ENCODE assay signal across 15 cellular contexts in the genomic region with DNA sequence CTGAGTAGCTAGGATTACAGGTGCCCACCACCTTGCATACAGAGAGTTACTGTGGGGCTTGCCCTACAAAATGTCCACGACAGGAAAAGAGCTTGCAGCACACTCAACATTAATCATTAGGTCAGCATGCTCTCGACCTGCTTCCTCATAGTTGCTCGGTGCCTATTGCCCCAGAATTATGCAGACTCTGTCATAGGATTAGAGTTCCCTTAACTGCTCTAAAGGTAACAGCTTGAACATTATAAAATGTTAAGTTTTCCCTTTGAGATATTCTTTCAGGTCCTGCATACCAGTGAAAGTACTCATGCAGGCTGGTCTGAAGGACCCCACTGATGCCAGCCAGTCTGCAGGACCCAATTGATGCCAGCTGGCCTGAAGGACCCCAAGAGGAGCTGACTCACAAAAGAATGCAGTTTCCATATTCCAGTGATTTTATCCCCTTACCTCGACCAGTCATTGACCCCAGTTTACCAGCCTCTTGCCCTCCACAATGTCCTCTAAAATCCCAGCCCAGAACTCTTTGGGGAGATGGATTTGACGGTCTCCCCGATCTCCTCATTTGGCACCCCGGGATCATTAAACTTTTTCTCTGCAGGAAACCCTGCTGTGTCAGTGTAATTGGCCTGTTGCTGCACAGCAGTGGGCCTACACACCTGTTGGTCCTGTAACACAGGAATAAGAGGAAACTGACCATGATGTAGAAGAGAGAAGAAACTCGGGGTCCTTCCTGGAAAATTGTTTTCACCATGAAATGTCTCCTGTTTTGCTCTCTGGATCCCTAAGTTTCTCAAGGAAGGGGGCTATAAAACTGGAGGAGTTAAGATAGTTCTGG. TPM values are rescaled to one million over a fixed set of nuclear protein-coding genes. Genes with fewer than 3 reads are reported as not detected.
DNase-seq lines count a peak whose midpoint lies in the region; ATAC-seq, FAIRE-seq and TF ChIP-seq lines count a peak whose summit lies in the region.
"Had no signal": no experiment of that assay in that cellular context is flagged by ENCODE, and none has a peak within 500 bp of the region (broad histone marks: within the 10 kb centered on the region; RNA-seq: fewer than 3 reads in every experiment).

No MANE protein-coding gene starts in this region.

- TF ChIP-seq EP300 in K562 (IDR thresholded peaks at IDR 0.05; ENCODE audit: low read length): no peak

- CTCF ChIA-PET in K562 (lab: Yijun Ruan, JAX; ENCODE audit: low intra/inter-chr PET ratio): no interaction called here
- CTCF ChIA-PET in naive thymus-derived CD4-positive, alpha-beta T cell (lab: Charles Lee): interaction anchor here (1.1 kb wide), 1 partner anchor 13 kb away, joined by 4 read pairs; no protein-coding TSS in a partner anchor

- no peak overlapping the region for H3K27ac ChIP-seq in K562 (ENCODE audit: extremely low read depth, low read depth, low read length)
- peak overlapping the region; percentile 49 for H3K27ac ChIP-seq in naive thymus-derived CD4-positive, alpha-beta T cell (ENCODE audit: low read depth, low read length)

- no peak overlapping the region for H3K9ac ChIP-seq in K562 (ENCODE audit: insufficient read depth in 1 of 2, low read depth in 2 of 2, low read length in 2 of 2)

- H2AFZ ChIP-seq in K562 (ENCODE audit: low read depth, low read length): no peak overlapping the region

- peaks cover 19 to 30% of the 10 kb centered on the region in 2 experiments for H3K4me1 ChIP-seq in K562 (replicated peaks in 1 of 2; ENCODE audit: control insufficient read depth in 2 of 2, insufficient read depth in 2 of 2, low read length in 2 of 2)
- H3K4me1 ChIP-seq in naive thymus-derived CD4-positive, alpha-beta T cell (ENCODE audit: control insufficient read depth in 2 of 2, insufficient read depth in 2 of 2, low read length in 2 of 2): peaks cover 40 to 53% of the 10 kb centered on the region in 2 donors

- peaks cover 7% of the 10 kb centered on the region; the same call in 1 of the 3 replicates for H3K36me3 ChIP-seq in K562 (ENCODE audit: control insufficient read depth, insufficient read depth, low read length)
- peaks cover 0 to 46% (median 9%) of the 10 kb centered on the region in 3 experiments for H3K36me3 ChIP-seq in naive thymus-derived CD4-positive, alpha-beta T cell (ENCODE audit: control insufficient read depth in 2 of 3, insufficient read depth in 3 of 3, low read length in 3 of 3)

- no peak for TF ChIP-seq POLR2A in K562 (conservative IDR thresholded peaks at IDR 0.05)

- H3K4me3 ChIP-seq in K562: no peak overlapping the region
- H3K4me3 ChIP-seq in naive thymus-derived CD4-positive, alpha-beta T cell (ENCODE audit: low read length): no peak overlapping the region
- H3K4me3 ChIP-seq: smooth muscle cell had no signal

- POLR2A ChIA-PET in K562 (lab: Yijun Ruan, JAX): interaction anchor here (0.6 to 1.0 kb wide), 2 partner anchors 16 to 182 kb away, joined by 3 read pairs; no protein-coding TSS in a partner anchor
- POLR2A ChIA-PET in naive thymus-derived CD4-positive, alpha-beta T cell (lab: Charles Lee): interaction anchor here (0.6 to 1.9 kb wide), 5 partner anchors 9 to 428 kb away, joined by 3 to 7 read pairs (median 5); partner anchors contain the start of gene ICAM2

- no peaks in the 10 kb centered on the region for H4K20me1 ChIP-seq in K562 (replicated peaks; ENCODE audit: control insufficient read depth, insufficient read depth, low read length)

- H3K4me2 ChIP-seq in K562 (ENCODE audit: insufficient read depth, low read length): no peak overlapping the region
- H3K4me2 ChIP-seq: smooth muscle cell had no signal

- H3K27me3 ChIP-seq in K562 (ENCODE audit: control insufficient read depth in 2 of 2, insufficient read depth in 2 of 2, low read length in 2 of 2): no peaks in the 10 kb centered on the region
- no peaks in the 10 kb centered on the region for H3K27me3 ChIP-seq in naive thymus-derived CD4-positive, alpha-beta T cell (ENCODE audit: control insufficient read depth in 2 of 2, insufficient read depth in 2 of 2, low read length in 2 of 2)

- H3K9me1 ChIP-seq in K562 (ENCODE audit: control insufficient read depth, insufficient read depth, low read length): no peaks in the 10 kb centered on the region

- H3K4me1 Mint-ChIP-seq in naive thymus-derived CD4-positive, alpha-beta T cell: peaks cover 47 to 93% (median 80%) of the 10 kb centered on the region in 7 donors

- WGBS in K562 (ENCODE audit: insufficient coverage, low coverage, missing lambda C conversion rate): 24% methylated on average over 7 of the region's 8 CpGs

- H3K9me3 Mint-ChIP-seq in naive thymus-derived CD4-positive, alpha-beta T cell: peaks cover 0 to 3% (median 0%) of the 10 kb centered on the region in 11 donors
- H3K9me3 Mint-ChIP-seq: activated CD4-positive, alpha-beta T cell treated with anti-CD3 and anti-CD28 coated beads, Interleukin-2, amount 10 ng/mL, durations not matched to agents 24 days and 14 days had no signal

- H3K27me3 Mint-ChIP-seq in naive thymus-derived CD4-positive, alpha-beta T cell: no peaks in the 10 kb centered on the region
- H3K27me3 Mint-ChIP-seq: activated CD4-positive, alpha-beta T cell treated with anti-CD3 and anti-CD28 coated beads, Interleukin-2, amount 10 ng/mL, durations not matched to agents 24 days and 14 days had no signal

- no peaks in the 10 kb centered on the region for H3K9me3 ChIP-seq in K562 (replicated peaks; ENCODE audit: control insufficient read depth, insufficient read depth, low read depth, low read length)
- H3K9me3 ChIP-seq in naive thymus-derived CD4-positive, alpha-beta T cell (ENCODE audit: control insufficient read depth in 2 of 3, low read length in 3 of 3): no peaks in the 10 kb centered on the region

- no peak for TF ChIP-seq CTCF in K562 (IDR thresholded peaks at IDR 0.05 in 2 of 3, conservative IDR thresholded peaks at IDR 0.05 in 1 of 3; ENCODE audit: insufficient read depth in 2 of 3, low read depth in 1 of 3, low read length in 3 of 3)

- DNase-seq in CD1c-positive myeloid dendritic cell (ENCODE audit: extremely low spot score) (peak; percentile 68), HPDE6-E6E7 (ENCODE audit: extremely low spot score) (peak; percentile 47), K562 (ENCODE audit: extremely low read depth in 1 of 4, low spot score in 3 of 4) (no peak), Ammon's horn (ENCODE audit: low spot score) (no peak)
- DNase-seq in naive thymus-derived CD4-positive, alpha-beta T cell: no peak
- DNase-seq: activated CD4-positive, alpha-beta T cell treated with anti-CD3 and anti-CD28 coated beads, Interleukin-2, amount 10 ng/mL, durations not matched to agents 24 days and 14 days; DMS79; midbrain; NCI-H1694 treated with DMSO at 0.1 percent for 48 hours had no signal

- FAIRE-seq in K562 (lab: Jason Lieb, UNC): no peak

- in situ Hi-C loops in K562 (cut with MboI): no loop called here

- peaks cover 20% of the 10 kb centered on the region for H3K79me2 ChIP-seq in K562 (ENCODE audit: control insufficient read depth, insufficient read depth, low read length)

- no TSS peak for BruUV-seq in K562 (replicated peaks; lab: Mats Ljungman, UMichigan)

- H3K4me3 Mint-ChIP-seq in naive thymus-derived CD4-positive, alpha-beta T cell: peak overlapping the region in 9 of 10 donors; percentile 6 to 96 (median 51)
- H3K4me3 Mint-ChIP-seq: activated CD4-positive, alpha-beta T cell treated with anti-CD3 and anti-CD28 coated beads, Interleukin-2, amount 10 ng/mL, durations not matched to agents 24 days and 14 days had no signal

- peak overlapping the region in 8 of 9 donors; percentile 59 to 100 (median 86) for H3K27ac Mint-ChIP-seq in naive thymus-derived CD4-positive, alpha-beta T cell
- H3K27ac Mint-ChIP-seq: activated CD4-positive, alpha-beta T cell treated with anti-CD3 and anti-CD28 coated beads, Interleukin-2, amount 10 ng/mL, durations not matched to agents 24 days and 14 days had no signal

- TF ChIP-seq RAD21 in K562 (CRISPR knock-in tag; conservative IDR thresholded peaks at IDR 0.05 in 1 of 2, IDR thresholded peaks at IDR 0.05 in 1 of 2): no peak

- H3K36me3 Mint-ChIP-seq in naive thymus-derived CD4-positive, alpha-beta T cell: peaks cover 0 to 26% (median 12%) of the 10 kb centered on the region in 5 donors

- intact Hi-C loops in K562 (cut with micrococcal nuclease): no loop called here
- intact Hi-C loops in naive thymus-derived CD4-positive, alpha-beta T cell (cut with micrococcal nuclease): no loop called here

- ATAC-seq in K562 (no peak), HG03439 (IDR thresholded peaks at IDR 0.05; ENCODE audit: unreplicated experiment) (no peak), GM18502 (IDR thresholded peaks at IDR 0.05; ENCODE audit: poor library complexity, unreplicated experiment) (no peak), GM21825 (IDR thresholded peaks at IDR 0.05; ENCODE audit: unreplicated experiment) (no peak)
- peak; percentile 82 for ATAC-seq in naive thymus-derived CD4-positive, alpha-beta T cell

RNA-seq across cellular contexts. Expression of gene ICAM2, which starts 10.6 kb away (rescaled TPM):
- 34.7 and 120 TPM in 2 replicates for total RNA-seq in K562 (2011; cell fraction: chromatin; rRNA removed; ENCODE audit: low replicate concordance)
- total RNA-seq in K562 (2011; cell fraction: nucleolus; rRNA removed): 149 and 167 TPM in 2 replicates
- 100 and 105 TPM in 2 replicates for total RNA-seq in K562 (2011; cell fraction: nucleoplasm; rRNA removed)
- total RNA-seq in K562 (2014; rRNA removed) (56.9 and 85.3 TPM in 2 replicates), K562 (2014; rRNA removed; fragmentation: Illumina TruSeq; extraction: Trizol) (28.3 and 42.2 TPM in 2 replicates), K562 (2015; rRNA removed; fragmentation: Illumina TruSeq; extraction: Trizol) (59.0 and 60.6 TPM in 2 replicates), K562 (2021) (60.6 and 65.4 TPM in 2 replicates)
- polyA plus RNA-seq in K562 (2011; rRNA removed) (51.0 and 64.1 TPM in 2 replicates), K562 (2014; fragmentation: Illumina TruSeq; extraction: Trizol) (89.4 and 91.6 TPM in 2 replicates), K562 (2014; fragmentation: Nextera tagmentation; extraction: Ambion mirVana) (10 to 100 TPM; 37.9 to 68.1 TPM), K562 (2014; rRNA removed) (70.5 and 78.0 TPM in 2 replicates)
- 80.3 and 166 TPM in 2 replicates for polyA plus RNA-seq in K562 (2011; cell fraction: cytosol; rRNA removed)
- 42.4 and 69.3 TPM in 2 replicates for polyA plus RNA-seq in K562 (2011; cell fraction: nucleus; rRNA removed)
- polyA plus RNA-seq in K562 (2012): 53.4 and 87.2 TPM in 2 replicates
- 33.3 and 54.4 TPM in 2 replicates for polyA minus RNA-seq in K562 (2011; rRNA and poly(A)+ RNA removed)
- 23.3 and 26.8 TPM in 2 replicates for polyA minus RNA-seq in K562 (2011; cell fraction: cytosol; rRNA and poly(A)+ RNA removed)
- polyA minus RNA-seq in K562 (2011; cell fraction: nucleus; rRNA and poly(A)+ RNA removed): 50.1 and 59.2 TPM in 2 replicates
- 100 to 1,000 TPM in 2 of 5 experiments, 10 to 100 TPM in 3; 60.9 to 132 (median 92.3) TPM for total RNA-seq in naive thymus-derived CD4-positive, alpha-beta T cell
- polyA plus RNA-seq in naive thymus-derived CD4-positive, alpha-beta T cell: 100 to 1,000 TPM; 400 to 414 TPM
- total RNA-seq: RPMI7951, smooth muscle cell had no signal

RNA-seq across cellular contexts. Expression of gene PRR29, which starts 11.6 kb away (rescaled TPM):
- 0.42 and 1.0 TPM in 2 replicates for total RNA-seq in K562 (2011; cell fraction: chromatin; rRNA removed; ENCODE audit: low replicate concordance)
- 0.26 and 0.67 TPM in 2 replicates for total RNA-seq in K562 (2011; cell fraction: nucleolus; rRNA removed)
- 0.22 TPM in 1 of 2 replicates, not detected in the other for total RNA-seq in K562 (2011; cell fraction: nucleoplasm; rRNA removed)
- total RNA-seq in K562 (2014; rRNA removed) (not detected in 2 replicates), K562 (2014; rRNA removed; fragmentation: Illumina TruSeq; extraction: Trizol) (not detected in 2 replicates), K562 (2015; rRNA removed; fragmentation: Illumina TruSeq; extraction: Trizol) (not detected in 2 replicates), K562 (2021) (0.04 TPM in 1 of 2 replicates, not detected in the other)
- polyA plus RNA-seq in K562 (2011; rRNA removed) (not detected in 2 replicates), K562 (2014; fragmentation: Illumina TruSeq; extraction: Trizol) (0.10 and 0.18 TPM in 2 replicates), K562 (2014; fragmentation: Nextera tagmentation; extraction: Ambion mirVana) (under 1 TPM; 0.08 to 0.20 TPM), K562 (2014; rRNA removed) (0.11 and 0.58 TPM in 2 replicates)
- 0.12 TPM in 1 of 2 replicates, not detected in the other for polyA plus RNA-seq in K562 (2011; cell fraction: cytosol; rRNA removed)
- 0.18 and 0.55 TPM in 2 replicates for polyA plus RNA-seq in K562 (2011; cell fraction: nucleus; rRNA removed)
- polyA plus RNA-seq in K562 (2012): 2.3 and 2.6 TPM in 2 replicates
- not detected in 2 replicates for polyA minus RNA-seq in K562 (2011; rRNA and poly(A)+ RNA removed)
- polyA minus RNA-seq in K562 (2011; cell fraction: cytosol; rRNA and poly(A)+ RNA removed): not detected in 2 replicates
- 0.27 and 0.44 TPM in 2 replicates for polyA minus RNA-seq in K562 (2011; cell fraction: nucleus; rRNA and poly(A)+ RNA removed)
- 1 to 10 TPM in 1 of 5 experiments, under 1 TPM in 2, not detected in 2; 0.29 to 2.8 (median 0.40) TPM for total RNA-seq in naive thymus-derived CD4-positive, alpha-beta T cell
- 1 to 10 TPM; 5.5 to 6.0 TPM for polyA plus RNA-seq in naive thymus-derived CD4-positive, alpha-beta T cell
- total RNA-seq: RPMI7951, smooth muscle cell had no signal

RNA-seq across cellular contexts. Expression of gene SCN4A, which starts 37.1 kb away (rescaled TPM):
- 2.2 and 9.7 TPM in 2 replicates for total RNA-seq in K562 (2011; cell fraction: chromatin; rRNA removed; ENCODE audit: low replicate concordance)
- 4.7 and 5.7 TPM in 2 replicates for total RNA-seq in K562 (2011; cell fraction: nucleolus; rRNA removed)
- 2.8 and 3.1 TPM in 2 replicates for total RNA-seq in K562 (2011; cell fraction: nucleoplasm; rRNA removed)
- total RNA-seq in K562 (2014; rRNA removed) (1.6 and 1.8 TPM in 2 replicates), K562 (2014; rRNA removed; fragmentation: Illumina TruSeq; extraction: Trizol) (0.73 and 1.4 TPM in 2 replicates), K562 (2015; rRNA removed; fragmentation: Illumina TruSeq; extraction: Trizol) (0.08 and 0.29 TPM in 2 replicates), K562 (2021) (1.1 and 1.4 TPM in 2 replicates)
- polyA plus RNA-seq in K562 (2011; rRNA removed) (0.50 and 0.60 TPM in 2 replicates), K562 (2014; fragmentation: Illumina TruSeq; extraction: Trizol) (1.9 and 4.6 TPM in 2 replicates), K562 (2014; fragmentation: Nextera tagmentation; extraction: Ambion mirVana) (1 to 10 TPM; 1.7 to 2.6 TPM), K562 (2014; rRNA removed) (0.54 and 2.1 TPM in 2 replicates)
- 0.21 and 0.37 TPM in 2 replicates for polyA plus RNA-seq in K562 (2011; cell fraction: cytosol; rRNA removed)
- polyA plus RNA-seq in K562 (2011; cell fraction: nucleus; rRNA removed): 0.91 and 1.9 TPM in 2 replicates
- polyA plus RNA-seq in K562 (2012): 0.78 and 3.2 TPM in 2 replicates
- 1.5 and 2.6 TPM in 2 replicates for polyA minus RNA-seq in K562 (2011; rRNA and poly(A)+ RNA removed)
- not detected in 2 replicates for polyA minus RNA-seq in K562 (2011; cell fraction: cytosol; rRNA and poly(A)+ RNA removed)
- 3.4 and 4.6 TPM in 2 replicates for polyA minus RNA-seq in K562 (2011; cell fraction: nucleus; rRNA and poly(A)+ RNA removed)
- total RNA-seq in naive thymus-derived CD4-positive, alpha-beta T cell: under 1 TPM in 4 of 5 experiments, not detected in 1; 0.03 to 0.15 (median 0.07) TPM
- polyA plus RNA-seq in naive thymus-derived CD4-positive, alpha-beta T cell: not detected
- total RNA-seq: glomerular endothelial cell, RPMI7951 had no signal
- polyA plus RNA-seq: smooth muscle cell had no signal

Comparison
In these comparisons a context has a peak if more than half of its experiments do, and no peak if none do; other contexts are left out.
1. DNase-seq: peak in CD1c-positive myeloid dendritic cell (single experiment) and HPDE6-E6E7 (single experiment); none in K562 (0 of 4), naive thymus-derived CD4-positive, alpha-beta T cell (0 of 9) and Ammon's horn (single experiment).